Comparison of ENCODE assay signal across 8 cellular contexts in genomic region chr16:80804061-80804450, GRCh38. TPM values are rescaled to one million over a fixed set of nuclear protein-coding genes. Genes with fewer than 3 reads are reported as not detected.
DNase-seq lines count a peak whose midpoint lies in the region; ATAC-seq and TF ChIP-seq lines count a peak whose summit lies in the region.

No MANE protein-coding gene starts in this region.

- H3K9ac ChIP-seq in H9 (ENCODE audit: extremely low read depth, insufficient read length, low read length), result peak overlapping the region; percentile 12

- no CpG with 5 or more reads among the region's 62 CpGs for WGBS in H9 (ENCODE audit: extremely low coverage, insufficient read length, low lambda C conversion rate)
- 0 to 1% (median 1%) methylated on average over 13 to 62 of the region's 62 CpGs for WGBS in ovary, 3 donors
- 0% methylated on average over 28 to 62 of the region's 62 CpGs for WGBS in aorta, 2 donors

- DNase-seq in GM03348 (ENCODE audit: low spot score) (peak; percentile 77), H9 (peak; percentile 33), NOMO-1 treated with dmso at 0.1 percent for 144 hours (lab: John Stamatoyannopoulos, UW; ENCODE audit: unreplicated experiment) (peak; percentile 28), foreskin keratinocyte (peak in 1 of 2 donors; percentile 39), ovary (peak in 2 of 5 donors; percentile 39 to 53), aorta (peak; percentile 62 to 80), NCI-H1930 (lab: John Stamatoyannopoulos, UW) (no peak)
- peak; percentile 53 for DNase-seq in activated T-helper 2 cell treated with anti-CD3 and anti-CD28 coated beads, Interferon-gamma antibody, Interleukin-2, Interleukin-4, amounts not matched to agents 10 μg/mL and 5 μg/mL and 100 μg/mL, durations not matched to agents 14 hours and 24 hours and 36 hours (ENCODE audit: low spot score)

- H2BK20ac ChIP-seq in H9 (ENCODE audit: low read depth, low read length, poor library complexity, severe bottlenecking), result no peak overlapping the region

- no peak overlapping the region for H2AK5ac ChIP-seq in H9 (ENCODE audit: insufficient read length, low read length)

- peak overlapping the region; percentile 88 to 94 for H3K4me3 Mint-ChIP-seq in H9
- peak overlapping the region; percentile 94 for H3K4me3 Mint-ChIP-seq in activated T-helper 2 cell treated with anti-CD3 and anti-CD28 coated beads, Interferon-gamma antibody, Interleukin-2, Interleukin-4, amounts not matched to agents 10 μg/mL and 5 μg/mL and 100 μg/mL, durations not matched to agents 14 hours and 24 hours and 36 hours (ENCODE audit: low read depth)

- no peak overlapping the region for H2BK5ac ChIP-seq in H9 (ENCODE audit: insufficient read length, low read length)

- H3K14ac ChIP-seq in H9 (ENCODE audit: insufficient read depth, low read length), result no peak overlapping the region

- peak overlapping the region; percentile 39 for H3K4me3 ChIP-seq in ovary
- H3K4me3 ChIP-seq in aorta (ENCODE audit: low read length in 2 of 2), result peak overlapping the region; percentile 61 to 67

- H3K4me1 ChIP-seq in H9 (ENCODE audit: insufficient read depth, low read length) (no peaks in the 10 kb centered on the region), foreskin keratinocyte (peaks cover 5% of the 10 kb centered on the region), ovary (ENCODE audit: insufficient read depth) (no peaks in the 10 kb centered on the region), aorta (ENCODE audit: control insufficient read depth in 1 of 2, insufficient read depth in 2 of 2, low read length in 2 of 2) (no peaks in the 10 kb centered on the region)

- H3K4me1 Mint-ChIP-seq in H9, result 0 out of 4 replicates have a peak, but pooled peaks cover 0 to 2% of the 10 kb centered on the region in 2 experiments
- peaks cover 49% of the 10 kb centered on the region for H3K4me1 Mint-ChIP-seq in activated T-helper 2 cell treated with anti-CD3 and anti-CD28 coated beads, Interferon-gamma antibody, Interleukin-2, Interleukin-4, amounts not matched to agents 10 μg/mL and 5 μg/mL and 100 μg/mL, durations not matched to agents 14 hours and 24 hours and 36 hours (ENCODE audit: low read depth)

- no peak for TF ChIP-seq EP300 in ovary (IDR thresholded peaks at IDR 0.05)

- ATAC-seq in foreskin keratinocyte, result peak; percentile 38
- no peak for ATAC-seq in aorta (ENCODE audit: low FRiP score)

- H4K20me1 ChIP-seq in H9 (ENCODE audit: control insufficient read depth, insufficient read depth, insufficient read length), result no peaks in the 10 kb centered on the region

- H2BK12ac ChIP-seq in H9 (ENCODE audit: insufficient read length, low read depth, low read length), result no peak overlapping the region

- no peak overlapping the region for H2AFZ ChIP-seq in H9 (ENCODE audit: low read length)

- H3K18ac ChIP-seq in H9 (ENCODE audit: insufficient read length, low read depth, low read length), result no peak overlapping the region

- no peaks in the 10 kb centered on the region for H3K36me3 Mint-ChIP-seq in H9 (ENCODE audit: insufficient read depth in 1 of 3, low read depth in 3 of 3)
- peaks cover 23% of the 10 kb centered on the region for H3K36me3 Mint-ChIP-seq in activated T-helper 2 cell treated with anti-CD3 and anti-CD28 coated beads, Interferon-gamma antibody, Interleukin-2, Interleukin-4, amounts not matched to agents 10 μg/mL and 5 μg/mL and 100 μg/mL, durations not matched to agents 14 hours and 24 hours and 36 hours (ENCODE audit: low read depth)

- H3K27me3 Mint-ChIP-seq in H9 (ENCODE audit: low read depth), result peaks cover 62% of the 10 kb centered on the region
- H3K27me3 Mint-ChIP-seq in activated T-helper 2 cell treated with anti-CD3 and anti-CD28 coated beads, Interferon-gamma antibody, Interleukin-2, Interleukin-4, amounts not matched to agents 10 μg/mL and 5 μg/mL and 100 μg/mL, durations not matched to agents 14 hours and 24 hours and 36 hours (ENCODE audit: low read depth), result no peaks in the 10 kb centered on the region

- intact Hi-C loops in activated T-helper 2 cell treated with anti-CD3 and anti-CD28 coated beads, Interferon-gamma antibody, Interleukin-2, Interleukin-4, amounts not matched to agents 10 μg/mL and 5 μg/mL and 100 μg/mL, durations not matched to agents 14 hours and 24 hours and 36 hours (cut with micrococcal nuclease), result loop anchor here (10.0 kb wide), 1 partner anchor 201 kb away; the partner anchor contains the start of genes CENPN and CMC2
- intact Hi-C loops in ovary (cut with DNase I), result no loop called here
- intact Hi-C loops in aorta (cut with DNase I), result no loop called here

- H3K4me2 ChIP-seq in H9 (ENCODE audit: insufficient read depth, insufficient read length, low read length), result peak overlapping the region; percentile 22

- H2BK120ac ChIP-seq in H9 (ENCODE audit: low read depth, low read length, poor library complexity, severe bottlenecking), result no peak overlapping the region

- no peaks in the 10 kb centered on the region for H3K23me2 ChIP-seq in H9 (ENCODE audit: insufficient read length, low read depth, low read length, poor library complexity, severe bottlenecking)

- H2BK15ac ChIP-seq in H9 (ENCODE audit: low read depth, low read length), result no peak overlapping the region

- TF ChIP-seq CTCF in H9 (conservative IDR thresholded peaks at IDR 0.05) (no peak), foreskin keratinocyte (conservative IDR thresholded peaks at IDR 0.05) (no peak), ovary (IDR thresholded peaks at IDR 0.05) (no peak)

- no peak overlapping the region for H3K56ac ChIP-seq in H9 (ENCODE audit: insufficient read length, low read depth, low read length)

- H3K36me3 ChIP-seq in ovary, result no peaks in the 10 kb centered on the region
- H3K36me3 ChIP-seq in aorta (ENCODE audit: control insufficient read depth in 1 of 2, insufficient read depth in 2 of 2, low read length in 1 of 2), result no peaks in the 10 kb centered on the region

- no peak overlapping the region for H4K5ac ChIP-seq in H9 (ENCODE audit: insufficient read length, low read depth, low read length)

- no peak overlapping the region for H3K27ac Mint-ChIP-seq in H9
- peak overlapping the region; percentile 90 for H3K27ac Mint-ChIP-seq in activated T-helper 2 cell treated with anti-CD3 and anti-CD28 coated beads, Interferon-gamma antibody, Interleukin-2, Interleukin-4, amounts not matched to agents 10 μg/mL and 5 μg/mL and 100 μg/mL, durations not matched to agents 14 hours and 24 hours and 36 hours

- H3K27me3 ChIP-seq in H9 (ENCODE audit: insufficient read depth, low read length) (peaks cover 5% of the 10 kb centered on the region; the same call in 1 of the 2 replicates), foreskin keratinocyte (no peaks in the 10 kb centered on the region), ovary (no peaks in the 10 kb centered on the region), aorta (ENCODE audit: control insufficient read depth in 1 of 2, insufficient read depth in 2 of 2, low read length in 1 of 2) (no peaks in the 10 kb centered on the region)

- H4K8ac ChIP-seq in H9 (replicated peaks; ENCODE audit: insufficient read length, low read depth, low read length), result no peak overlapping the region

- H3K79me1 ChIP-seq in H9 (ENCODE audit: insufficient read depth, low read depth, low read length, poor library complexity, severe bottlenecking), result no peaks in the 10 kb centered on the region

- H3K23ac ChIP-seq in H9 (ENCODE audit: insufficient read length, low read depth, low read length), result no peak overlapping the region

- H3K9me3 Mint-ChIP-seq in H9, result no peaks in the 10 kb centered on the region
- no peaks in the 10 kb centered on the region for H3K9me3 Mint-ChIP-seq in activated T-helper 2 cell treated with anti-CD3 and anti-CD28 coated beads, Interferon-gamma antibody, Interleukin-2, Interleukin-4, amounts not matched to agents 10 μg/mL and 5 μg/mL and 100 μg/mL, durations not matched to agents 14 hours and 24 hours and 36 hours

- no peak for TF ChIP-seq POLR2A in ovary (IDR thresholded peaks at IDR 0.05)

- no peak overlapping the region for H3K4ac ChIP-seq in H9 (ENCODE audit: low read depth, low read length)

- H3K79me2 ChIP-seq in H9 (ENCODE audit: insufficient read depth, low read length), result no peaks in the 10 kb centered on the region

- no peak overlapping the region for H4K91ac ChIP-seq in H9 (ENCODE audit: insufficient read length, low read depth, low read length)

- H3K27ac ChIP-seq in H9 (ENCODE audit: insufficient read length, low read depth, low read length) (no peak overlapping the region), foreskin keratinocyte (no peak overlapping the region), ovary (no peak overlapping the region), aorta (ENCODE audit: low read depth in 1 of 2, low read length in 2 of 2) (no peak overlapping the region)

- H3K9me3 ChIP-seq in H9 (ENCODE audit: control insufficient read depth, low read depth, low read length) (no peaks in the 10 kb centered on the region), ovary (no peaks in the 10 kb centered on the region), aorta (ENCODE audit: control insufficient read depth, low read length) (no peaks in the 10 kb centered on the region)

- H3T11ph ChIP-seq in H9 (ENCODE audit: low read length), result no peak overlapping the region

RNA-seq across cellular contexts. Expression of gene CDYL2, which starts 0.3 kb away (rescaled TPM):
- 4.2 and 5.4 TPM in 2 replicates for total RNA-seq in H9 (2021)
- total RNA-seq in activated T-helper 2 cell treated with anti-CD3 and anti-CD28 coated beads, Interferon-gamma antibody, Interleukin-2, Interleukin-4, amounts not matched to agents 10 μg/mL and 5 μg/mL and 100 μg/mL, durations not matched to agents 14 hours and 24 hours and 36 hours, result 26.2 and 36.8 TPM in 2 replicates
- total RNA-seq in foreskin keratinocyte, result 6.2 and 8.9 TPM in 2 replicates
- polyA plus RNA-seq in foreskin keratinocyte, result 1.3 and 1.5 TPM in 2 replicates
- total RNA-seq in ovary, result 1 to 10 TPM in 6 of 7 donors, under 1 TPM in 1; 0.48 to 4.4 (median 2.4) TPM
- 1 to 10 TPM in 1 of 2 donors, under 1 TPM in 1; 0.61 to 1.8 TPM for polyA plus RNA-seq in ovary
- total RNA-seq in aorta, result 10 to 100 TPM in 1 of 2 donors, 1 to 10 TPM in 1; 7.6 to 12.8 TPM
- 1 to 10 TPM in 1 of 2 donors, under 1 TPM in 1; 0.46 to 2.9 TPM for polyA plus RNA-seq in aorta

Comparison
In these comparisons a context has a peak if more than half of its experiments do, and no peak if none do; other contexts are left out.
1. DNase-seq: peak in GM03348 (single experiment), H9 (single experiment), NOMO-1 treated with dmso at 0.1 percent for 144 hours (single experiment), activated T-helper 2 cell treated with anti-CD3 and anti-CD28 coated beads, Interferon-gamma antibody, Interleukin-2, Interleukin-4, amounts not matched to agents 10 μg/mL and 5 μg/mL and 100 μg/mL, durations not matched to agents 14 hours and 24 hours and 36 hours (single experiment) and aorta (2 of 2); none in NCI-H1930 (0 of 2).